Comparison of ENCODE assay signal across 1 cellular context in the genomic region with DNA sequence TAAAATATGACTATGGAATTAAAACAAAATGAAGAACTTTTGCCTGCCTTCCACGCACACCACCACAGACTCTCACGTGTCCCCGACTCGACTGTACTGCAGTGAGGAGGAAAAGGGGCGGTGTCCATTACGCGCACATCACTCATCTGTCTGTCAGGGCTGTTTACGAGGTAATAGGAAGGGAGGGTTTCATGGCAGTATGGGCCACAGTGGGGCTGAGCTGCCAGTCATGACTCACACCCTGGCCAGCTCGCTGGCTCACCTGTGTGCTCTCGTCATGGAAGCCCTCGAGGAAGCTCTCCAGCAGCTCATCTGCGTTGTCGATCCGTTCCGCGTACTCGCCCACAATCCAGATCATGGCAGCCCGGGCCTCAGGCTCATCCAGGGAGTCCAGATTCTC.
TF ChIP-seq lines count a peak whose summit lies in the region.

No MANE protein-coding gene starts in this region.

TF ChIP-seq in WTC11, 78 proteins besides CTCF, POLR2A, EP300 and RAD21 (continued from another document):
- TF ChIP-seq ETV6 (CRISPR knock-in tag; IDR thresholded peaks at IDR 0.05): no peak
- no peak for TF ChIP-seq ZNF396 (CRISPR knock-in tag; IDR thresholded peaks at IDR 0.05; ENCODE audit: borderline replicate concordance)
- TF ChIP-seq, protein P1, sequence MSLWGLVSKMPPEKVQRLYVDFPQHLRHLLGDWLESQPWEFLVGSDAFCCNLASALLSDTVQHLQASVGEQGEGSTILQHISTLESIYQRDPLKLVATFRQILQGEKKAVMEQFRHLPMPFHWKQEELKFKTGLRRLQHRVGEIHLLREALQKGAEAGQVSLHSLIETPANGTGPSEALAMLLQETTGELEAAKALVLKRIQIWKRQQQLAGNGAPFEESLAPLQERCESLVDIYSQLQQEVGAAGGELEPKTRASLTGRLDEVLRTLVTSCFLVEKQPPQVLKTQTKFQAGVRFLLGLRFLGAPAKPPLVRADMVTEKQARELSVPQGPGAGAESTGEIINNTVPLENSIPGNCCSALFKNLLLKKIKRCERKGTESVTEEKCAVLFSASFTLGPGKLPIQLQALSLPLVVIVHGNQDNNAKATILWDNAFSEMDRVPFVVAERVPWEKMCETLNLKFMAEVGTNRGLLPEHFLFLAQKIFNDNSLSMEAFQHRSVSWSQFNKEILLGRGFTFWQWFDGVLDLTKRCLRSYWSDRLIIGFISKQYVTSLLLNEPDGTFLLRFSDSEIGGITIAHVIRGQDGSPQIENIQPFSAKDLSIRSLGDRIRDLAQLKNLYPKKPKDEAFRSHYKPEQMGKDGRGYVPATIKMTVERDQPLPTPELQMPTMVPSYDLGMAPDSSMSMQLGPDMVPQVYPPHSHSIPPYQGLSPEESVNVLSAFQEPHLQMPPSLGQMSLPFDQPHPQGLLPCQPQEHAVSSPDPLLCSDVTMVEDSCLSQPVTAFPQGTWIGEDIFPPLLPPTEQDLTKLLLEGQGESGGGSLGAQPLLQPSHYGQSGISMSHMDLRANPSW (CRISPR knock-in tag; conservative IDR thresholded peaks at IDR 0.05; ENCODE audit: low read depth): no peak
- TF ChIP-seq ESRRA (CRISPR knock-in tag; IDR thresholded peaks at IDR 0.05; ENCODE audit: borderline replicate concordance): no peak
- TF ChIP-seq RORB (CRISPR knock-in tag; IDR thresholded peaks at IDR 0.05): no peak
- TF ChIP-seq NFE2L1 (CRISPR knock-in tag; IDR thresholded peaks at IDR 0.05): no peak
